In the genomic region with DNA sequence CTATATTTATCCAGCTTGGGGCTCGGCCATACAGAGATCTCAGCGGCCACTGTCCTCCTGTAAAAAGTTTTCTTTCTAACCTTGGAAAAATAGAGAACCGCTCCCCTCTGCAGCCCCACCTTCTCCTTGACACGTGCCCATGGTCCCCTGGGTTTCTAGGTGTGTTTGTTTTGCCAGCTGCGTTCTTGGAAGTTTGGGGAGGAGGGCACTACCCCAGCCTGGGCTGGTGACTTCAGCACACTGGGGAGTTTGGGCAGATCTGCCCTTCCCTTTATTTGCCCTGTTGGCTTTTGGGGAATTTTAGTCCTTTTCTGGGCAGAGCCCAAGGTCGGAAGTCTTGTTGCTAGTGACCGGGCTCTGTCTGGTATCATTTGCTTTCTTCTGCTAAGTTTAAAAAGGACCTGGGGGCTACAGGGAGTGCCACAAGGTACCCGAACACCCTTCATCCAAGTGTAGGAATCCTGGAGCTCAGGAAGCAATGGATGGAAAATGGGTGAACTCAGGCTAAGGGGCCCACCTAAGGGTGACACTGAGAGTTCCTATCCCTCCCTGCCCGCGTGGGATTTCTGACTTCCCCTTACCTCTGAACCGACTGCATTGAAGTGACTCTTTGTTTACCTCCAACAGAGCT, we compare ENCODE assay signal across 1 cellular context.
TF ChIP-seq lines count a peak whose summit lies in the region.

No MANE protein-coding gene starts in this region.

TF ChIP-seq in K562, 482 proteins besides CTCF, POLR2A, EP300 and RAD21 (continued from another document and continues in another):
- TF ChIP-seq, protein P1, sequence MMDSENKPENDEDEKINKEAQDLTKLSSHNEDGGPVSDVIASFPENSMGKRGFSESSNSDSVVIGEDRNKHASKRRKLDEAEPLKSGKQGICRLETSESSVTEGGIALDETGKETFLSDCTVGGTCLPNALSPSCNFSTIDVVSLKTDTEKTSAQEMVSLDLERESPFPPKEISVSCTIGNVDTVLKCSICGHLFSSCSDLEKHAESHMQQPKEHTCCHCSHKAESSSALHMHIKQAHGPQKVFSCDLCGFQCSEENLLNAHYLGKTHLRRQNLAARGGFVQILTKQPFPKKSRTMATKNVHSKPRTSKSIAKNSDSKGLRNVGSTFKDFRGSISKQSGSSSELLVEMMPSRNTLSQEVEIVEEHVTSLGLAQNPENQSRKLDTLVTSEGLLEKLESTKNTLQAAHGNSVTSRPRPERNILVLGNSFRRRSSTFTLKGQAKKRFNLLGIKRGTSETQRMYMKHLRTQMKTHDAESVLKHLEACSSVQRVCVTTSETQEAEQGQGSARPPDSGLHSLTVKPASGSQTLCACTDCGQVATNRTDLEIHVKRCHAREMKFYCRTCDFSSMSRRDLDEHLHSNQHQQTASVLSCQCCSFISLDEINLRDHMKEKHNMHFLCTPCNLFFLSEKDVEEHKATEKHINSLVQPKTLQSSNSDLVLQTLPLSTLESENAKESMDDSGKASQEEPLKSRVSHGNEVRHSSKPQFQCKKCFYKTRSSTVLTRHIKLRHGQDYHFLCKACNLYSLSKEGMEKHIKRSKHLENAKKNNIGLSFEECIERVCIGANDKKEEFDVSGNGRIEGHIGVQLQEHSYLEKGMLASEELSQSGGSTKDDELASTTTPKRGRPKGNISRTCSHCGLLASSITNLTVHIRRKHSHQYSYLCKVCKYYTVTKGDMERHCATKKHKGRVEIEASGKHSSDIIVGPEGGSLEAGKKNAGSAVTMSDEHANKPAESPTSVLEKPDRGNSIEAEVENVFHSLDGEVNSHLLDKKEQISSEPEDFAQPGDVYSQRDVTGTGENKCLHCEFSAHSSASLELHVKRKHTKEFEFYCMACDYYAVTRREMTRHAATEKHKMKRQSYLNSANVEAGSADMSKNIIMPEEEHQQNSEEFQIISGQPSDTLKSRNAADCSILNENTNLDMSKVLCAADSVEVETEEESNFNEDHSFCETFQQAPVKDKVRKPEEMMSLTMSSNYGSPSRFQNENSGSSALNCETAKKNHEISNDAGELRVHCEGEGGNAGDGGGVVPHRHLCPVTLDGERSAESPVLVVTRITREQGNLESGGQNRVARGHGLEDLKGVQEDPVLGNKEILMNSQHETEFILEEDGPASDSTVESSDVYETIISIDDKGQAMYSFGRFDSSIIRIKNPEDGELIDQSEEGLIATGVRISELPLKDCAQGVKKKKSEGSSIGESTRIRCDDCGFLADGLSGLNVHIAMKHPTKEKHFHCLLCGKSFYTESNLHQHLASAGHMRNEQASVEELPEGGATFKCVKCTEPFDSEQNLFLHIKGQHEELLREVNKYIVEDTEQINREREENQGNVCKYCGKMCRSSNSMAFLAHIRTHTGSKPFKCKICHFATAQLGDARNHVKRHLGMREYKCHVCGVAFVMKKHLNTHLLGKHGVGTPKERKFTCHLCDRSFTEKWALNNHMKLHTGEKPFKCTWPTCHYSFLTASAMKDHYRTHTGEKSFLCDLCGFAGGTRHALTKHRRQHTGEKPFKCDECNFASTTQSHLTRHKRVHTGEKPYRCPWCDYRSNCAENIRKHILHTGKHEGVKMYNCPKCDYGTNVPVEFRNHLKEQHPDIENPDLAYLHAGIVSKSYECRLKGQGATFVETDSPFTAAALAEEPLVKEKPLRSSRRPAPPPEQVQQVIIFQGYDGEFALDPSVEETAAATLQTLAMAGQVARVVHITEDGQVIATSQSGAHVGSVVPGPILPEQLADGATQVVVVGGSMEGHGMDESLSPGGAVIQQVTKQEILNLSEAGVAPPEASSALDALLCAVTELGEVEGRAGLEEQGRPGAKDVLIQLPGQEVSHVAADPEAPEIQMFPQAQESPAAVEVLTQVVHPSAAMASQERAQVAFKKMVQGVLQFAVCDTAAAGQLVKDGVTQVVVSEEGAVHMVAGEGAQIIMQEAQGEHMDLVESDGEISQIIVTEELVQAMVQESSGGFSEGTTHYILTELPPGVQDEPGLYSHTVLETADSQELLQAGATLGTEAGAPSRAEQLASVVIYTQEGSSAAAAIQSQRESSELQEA (IDR thresholded peaks at IDR 0.05; ENCODE audit: low read depth), result no peak
- TF ChIP-seq, protein P2, sequence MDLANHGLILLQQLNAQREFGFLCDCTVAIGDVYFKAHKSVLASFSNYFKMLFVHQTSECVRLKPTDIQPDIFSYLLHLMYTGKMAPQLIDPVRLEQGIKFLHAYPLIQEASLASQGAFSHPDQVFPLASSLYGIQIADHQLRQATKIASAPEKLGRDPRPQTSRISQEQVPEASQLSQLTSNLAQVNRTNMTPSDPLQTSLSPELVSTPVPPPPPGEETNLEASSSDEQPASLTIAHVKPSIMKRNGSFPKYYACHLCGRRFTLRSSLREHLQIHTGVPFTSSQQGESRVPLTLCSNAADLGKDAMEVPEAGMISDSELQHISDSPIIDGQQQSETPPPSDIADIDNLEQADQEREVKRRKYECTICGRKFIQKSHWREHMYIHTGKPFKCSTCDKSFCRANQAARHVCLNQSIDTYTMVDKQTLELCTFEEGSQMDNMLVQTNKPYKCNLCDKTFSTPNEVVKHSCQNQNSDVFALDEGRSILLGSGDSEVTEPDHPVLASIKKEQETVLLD (IDR thresholded peaks at IDR 0.05), result no peak
- TF ChIP-seq, protein P3, sequence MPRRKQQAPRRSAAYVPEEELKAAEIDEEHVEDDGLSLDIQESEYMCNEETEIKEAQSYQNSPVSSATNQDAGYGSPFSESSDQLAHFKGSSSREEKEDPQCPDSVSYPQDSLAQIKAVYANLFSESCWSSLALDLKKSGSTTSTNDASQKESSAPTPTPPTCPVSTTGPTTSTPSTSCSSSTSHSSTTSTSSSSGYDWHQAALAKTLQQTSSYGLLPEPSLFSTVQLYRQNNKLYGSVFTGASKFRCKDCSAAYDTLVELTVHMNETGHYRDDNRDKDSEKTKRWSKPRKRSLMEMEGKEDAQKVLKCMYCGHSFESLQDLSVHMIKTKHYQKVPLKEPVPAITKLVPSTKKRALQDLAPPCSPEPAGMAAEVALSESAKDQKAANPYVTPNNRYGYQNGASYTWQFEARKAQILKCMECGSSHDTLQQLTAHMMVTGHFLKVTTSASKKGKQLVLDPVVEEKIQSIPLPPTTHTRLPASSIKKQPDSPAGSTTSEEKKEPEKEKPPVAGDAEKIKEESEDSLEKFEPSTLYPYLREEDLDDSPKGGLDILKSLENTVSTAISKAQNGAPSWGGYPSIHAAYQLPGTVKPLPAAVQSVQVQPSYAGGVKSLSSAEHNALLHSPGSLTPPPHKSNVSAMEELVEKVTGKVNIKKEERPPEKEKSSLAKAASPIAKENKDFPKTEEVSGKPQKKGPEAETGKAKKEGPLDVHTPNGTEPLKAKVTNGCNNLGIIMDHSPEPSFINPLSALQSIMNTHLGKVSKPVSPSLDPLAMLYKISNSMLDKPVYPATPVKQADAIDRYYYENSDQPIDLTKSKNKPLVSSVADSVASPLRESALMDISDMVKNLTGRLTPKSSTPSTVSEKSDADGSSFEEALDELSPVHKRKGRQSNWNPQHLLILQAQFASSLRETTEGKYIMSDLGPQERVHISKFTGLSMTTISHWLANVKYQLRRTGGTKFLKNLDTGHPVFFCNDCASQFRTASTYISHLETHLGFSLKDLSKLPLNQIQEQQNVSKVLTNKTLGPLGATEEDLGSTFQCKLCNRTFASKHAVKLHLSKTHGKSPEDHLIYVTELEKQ (CRISPR knock-in tag; IDR thresholded peaks at IDR 0.05), result peak; percentile 76; the same call in 1 of the 2 replicates
- TF ChIP-seq ZNF134 (CRISPR knock-in tag; conservative IDR thresholded peaks at IDR 0.05), result 0 out of 2 replicates have a peak, but pooled peaks have one; percentile 45
- TF ChIP-seq DIDO1 (tag; IDR thresholded peaks at IDR 0.05; ENCODE audit: low read depth), result no peak
- TF ChIP-seq, protein P4, sequence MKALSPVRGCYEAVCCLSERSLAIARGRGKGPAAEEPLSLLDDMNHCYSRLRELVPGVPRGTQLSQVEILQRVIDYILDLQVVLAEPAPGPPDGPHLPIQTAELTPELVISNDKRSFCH (CRISPR knock-in tag; IDR thresholded peaks at IDR 0.05), result no peak
- TF ChIP-seq, protein P4 (tag; IDR thresholded peaks at IDR 0.05), result peak; percentile 66; the same call in 1 of the 2 replicates
- no peak for TF ChIP-seq ARID1B (IDR thresholded peaks at IDR 0.05)
- no peak for TF ChIP-seq PURB (CRISPR knock-in tag; IDR thresholded peaks at IDR 0.05; ENCODE audit: low read depth)
- TF ChIP-seq, protein P5, sequence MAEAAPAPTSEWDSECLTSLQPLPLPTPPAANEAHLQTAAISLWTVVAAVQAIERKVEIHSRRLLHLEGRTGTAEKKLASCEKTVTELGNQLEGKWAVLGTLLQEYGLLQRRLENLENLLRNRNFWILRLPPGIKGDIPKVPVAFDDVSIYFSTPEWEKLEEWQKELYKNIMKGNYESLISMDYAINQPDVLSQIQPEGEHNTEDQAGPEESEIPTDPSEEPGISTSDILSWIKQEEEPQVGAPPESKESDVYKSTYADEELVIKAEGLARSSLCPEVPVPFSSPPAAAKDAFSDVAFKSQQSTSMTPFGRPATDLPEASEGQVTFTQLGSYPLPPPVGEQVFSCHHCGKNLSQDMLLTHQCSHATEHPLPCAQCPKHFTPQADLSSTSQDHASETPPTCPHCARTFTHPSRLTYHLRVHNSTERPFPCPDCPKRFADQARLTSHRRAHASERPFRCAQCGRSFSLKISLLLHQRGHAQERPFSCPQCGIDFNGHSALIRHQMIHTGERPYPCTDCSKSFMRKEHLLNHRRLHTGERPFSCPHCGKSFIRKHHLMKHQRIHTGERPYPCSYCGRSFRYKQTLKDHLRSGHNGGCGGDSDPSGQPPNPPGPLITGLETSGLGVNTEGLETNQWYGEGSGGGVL (CRISPR knock-in tag; IDR thresholded peaks at IDR 0.05), result no peak
- TF ChIP-seq, protein P6, sequence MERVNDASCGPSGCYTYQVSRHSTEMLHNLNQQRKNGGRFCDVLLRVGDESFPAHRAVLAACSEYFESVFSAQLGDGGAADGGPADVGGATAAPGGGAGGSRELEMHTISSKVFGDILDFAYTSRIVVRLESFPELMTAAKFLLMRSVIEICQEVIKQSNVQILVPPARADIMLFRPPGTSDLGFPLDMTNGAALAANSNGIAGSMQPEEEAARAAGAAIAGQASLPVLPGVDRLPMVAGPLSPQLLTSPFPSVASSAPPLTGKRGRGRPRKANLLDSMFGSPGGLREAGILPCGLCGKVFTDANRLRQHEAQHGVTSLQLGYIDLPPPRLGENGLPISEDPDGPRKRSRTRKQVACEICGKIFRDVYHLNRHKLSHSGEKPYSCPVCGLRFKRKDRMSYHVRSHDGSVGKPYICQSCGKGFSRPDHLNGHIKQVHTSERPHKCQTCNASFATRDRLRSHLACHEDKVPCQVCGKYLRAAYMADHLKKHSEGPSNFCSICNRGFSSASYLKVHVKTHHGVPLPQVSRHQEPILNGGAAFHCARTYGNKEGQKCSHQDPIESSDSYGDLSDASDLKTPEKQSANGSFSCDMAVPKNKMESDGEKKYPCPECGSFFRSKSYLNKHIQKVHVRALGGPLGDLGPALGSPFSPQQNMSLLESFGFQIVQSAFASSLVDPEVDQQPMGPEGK (CRISPR knock-in tag; IDR thresholded peaks at IDR 0.05; ENCODE audit: borderline replicate concordance), result no peak
- no peak for TF ChIP-seq HEY1 (CRISPR knock-in tag; IDR thresholded peaks at IDR 0.05; ENCODE audit: borderline replicate concordance)
- TF ChIP-seq ZNF707 (CRISPR knock-in tag; conservative IDR thresholded peaks at IDR 0.05), result no peak
- TF ChIP-seq THRAP3 (IDR thresholded peaks at IDR 0.05; ENCODE audit: borderline replicate concordance), result no peak
- TF ChIP-seq, protein P7, sequence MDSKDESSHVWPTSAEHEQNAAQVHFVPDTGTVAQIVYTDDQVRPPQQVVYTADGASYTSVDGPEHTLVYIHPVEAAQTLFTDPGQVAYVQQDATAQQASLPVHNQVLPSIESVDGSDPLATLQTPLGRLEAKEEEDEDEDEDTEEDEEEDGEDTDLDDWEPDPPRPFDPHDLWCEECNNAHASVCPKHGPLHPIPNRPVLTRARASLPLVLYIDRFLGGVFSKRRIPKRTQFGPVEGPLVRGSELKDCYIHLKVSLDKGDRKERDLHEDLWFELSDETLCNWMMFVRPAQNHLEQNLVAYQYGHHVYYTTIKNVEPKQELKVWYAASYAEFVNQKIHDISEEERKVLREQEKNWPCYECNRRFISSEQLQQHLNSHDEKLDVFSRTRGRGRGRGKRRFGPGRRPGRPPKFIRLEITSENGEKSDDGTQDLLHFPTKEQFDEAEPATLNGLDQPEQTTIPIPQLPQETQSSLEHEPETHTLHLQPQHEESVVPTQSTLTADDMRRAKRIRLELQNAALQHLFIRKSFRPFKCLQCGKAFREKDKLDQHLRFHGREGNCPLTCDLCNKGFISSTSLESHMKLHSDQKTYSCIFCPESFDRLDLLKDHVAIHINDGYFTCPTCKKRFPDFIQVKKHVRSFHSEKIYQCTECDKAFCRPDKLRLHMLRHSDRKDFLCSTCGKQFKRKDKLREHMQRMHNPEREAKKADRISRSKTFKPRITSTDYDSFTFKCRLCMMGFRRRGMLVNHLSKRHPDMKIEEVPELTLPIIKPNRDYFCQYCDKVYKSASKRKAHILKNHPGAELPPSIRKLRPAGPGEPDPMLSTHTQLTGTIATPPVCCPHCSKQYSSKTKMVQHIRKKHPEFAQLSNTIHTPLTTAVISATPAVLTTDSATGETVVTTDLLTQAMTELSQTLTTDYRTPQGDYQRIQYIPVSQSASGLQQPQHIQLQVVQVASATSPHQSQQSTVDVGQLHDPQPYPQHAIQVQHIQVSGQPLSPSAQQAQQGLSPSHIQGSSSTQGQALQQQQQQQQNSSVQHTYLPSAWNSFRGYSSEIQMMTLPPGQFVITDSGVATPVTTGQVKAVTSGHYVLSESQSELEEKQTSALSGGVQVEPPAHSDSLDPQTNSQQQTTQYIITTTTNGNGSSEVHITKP (IDR thresholded peaks at IDR 0.05; ENCODE audit: partially characterized antibody), result no peak
- no peak for TF ChIP-seq RB1 (IDR thresholded peaks at IDR 0.05; ENCODE audit: low read depth)
- no peak for TF ChIP-seq GATAD2B (IDR thresholded peaks at IDR 0.05; ENCODE audit: borderline replicate concordance)
- no peak for TF ChIP-seq NFRKB (IDR thresholded peaks at IDR 0.05; ENCODE audit: low read depth)
- no peak for TF ChIP-seq ZNF165 (CRISPR knock-in tag; IDR thresholded peaks at IDR 0.05; ENCODE audit: borderline replicate concordance)
- no peak for TF ChIP-seq PHF21A (IDR thresholded peaks at IDR 0.05; ENCODE audit: borderline replicate concordance, low read depth)
- no peak for TF ChIP-seq KDM4B (IDR thresholded peaks at IDR 0.05; ENCODE audit: borderline replicate concordance in 2 of 2, low read depth in 1 of 2)
- TF ChIP-seq, protein P8, sequence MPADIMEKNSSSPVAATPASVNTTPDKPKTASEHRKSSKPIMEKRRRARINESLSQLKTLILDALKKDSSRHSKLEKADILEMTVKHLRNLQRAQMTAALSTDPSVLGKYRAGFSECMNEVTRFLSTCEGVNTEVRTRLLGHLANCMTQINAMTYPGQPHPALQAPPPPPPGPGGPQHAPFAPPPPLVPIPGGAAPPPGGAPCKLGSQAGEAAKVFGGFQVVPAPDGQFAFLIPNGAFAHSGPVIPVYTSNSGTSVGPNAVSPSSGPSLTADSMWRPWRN (IDR thresholded peaks at IDR 0.05; ENCODE audit: low read depth), result no peak
- TF ChIP-seq, protein P9, sequence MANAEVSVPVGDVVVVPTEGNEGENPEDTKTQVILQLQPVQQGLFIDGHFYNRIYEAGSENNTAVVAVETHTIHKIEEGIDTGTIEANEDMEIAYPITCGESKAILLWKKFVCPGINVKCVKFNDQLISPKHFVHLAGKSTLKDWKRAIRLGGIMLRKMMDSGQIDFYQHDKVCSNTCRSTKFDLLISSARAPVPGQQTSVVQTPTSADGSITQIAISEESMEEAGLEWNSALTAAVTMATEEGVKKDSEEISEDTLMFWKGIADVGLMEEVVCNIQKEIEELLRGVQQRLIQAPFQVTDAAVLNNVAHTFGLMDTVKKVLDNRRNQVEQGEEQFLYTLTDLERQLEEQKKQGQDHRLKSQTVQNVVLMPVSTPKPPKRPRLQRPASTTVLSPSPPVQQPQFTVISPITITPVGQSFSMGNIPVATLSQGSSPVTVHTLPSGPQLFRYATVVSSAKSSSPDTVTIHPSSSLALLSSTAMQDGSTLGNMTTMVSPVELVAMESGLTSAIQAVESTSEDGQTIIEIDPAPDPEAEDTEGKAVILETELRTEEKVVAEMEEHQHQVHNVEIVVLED (CRISPR knock-in tag; IDR thresholded peaks at IDR 0.05), result no peak
- no peak for TF ChIP-seq NFIX (CRISPR knock-in tag; IDR thresholded peaks at IDR 0.05; ENCODE audit: low read depth)
- TF ChIP-seq GABPB1 (CRISPR knock-in tag; IDR thresholded peaks at IDR 0.05), result no peak
